In the genomic region with DNA sequence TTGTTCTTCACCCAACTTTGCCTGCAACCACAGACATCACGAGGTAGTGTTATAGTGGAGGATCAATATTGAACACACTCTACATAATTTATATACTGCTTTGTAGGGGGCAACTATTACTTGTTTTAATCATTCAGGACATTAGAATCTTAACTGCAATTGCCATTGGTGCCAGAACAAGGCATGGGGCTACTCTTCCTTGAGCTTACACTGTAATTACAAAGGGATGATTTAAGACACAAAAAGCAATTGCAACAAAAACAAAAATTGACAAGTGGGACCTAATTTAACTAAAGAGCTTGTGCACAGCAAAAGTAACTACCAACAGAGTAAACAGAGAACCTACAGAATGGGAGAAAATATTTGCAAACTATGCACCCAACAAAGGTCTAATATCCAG, we compare ENCODE assay signal across 32 cellular contexts. TPM values are rescaled to one million over a fixed set of nuclear protein-coding genes. Genes with fewer than 3 reads are reported as not detected.
"Had no signal": no experiment of that assay in that cellular context is flagged by ENCODE, and none has a peak within 500 bp of the region (broad histone marks: within the 10 kb centered on the region; RNA-seq: fewer than 3 reads in every experiment).

No MANE protein-coding gene starts in this region.

- H3K4me1 ChIP-seq: esophagus squamous epithelium, gastrocnemius medialis, heart right ventricle, left lung, lower lobe of right lung had no signal

- H3K4me1 Mint-ChIP-seq: mesothelial cell of epicardium, naive B cell had no signal

- FAIRE-seq: islet of Langerhans, keratinocyte had no signal

- DNase-seq: dermis blood vessel endothelial cell; dorsolateral prefrontal cortex; effector CD4-positive, alpha-beta T cell; effector memory CD4-positive, alpha-beta T cell; erythroblast; esophagus squamous epithelium; foreskin fibroblast; foreskin melanocyte; gastrocnemius medialis; glutamatergic neuron; head of caudate nucleus; heart right ventricle; hippocampal formation; left cardiac atrium; left lung; left ventricle myocardium superior; lower lobe of right lung; mesenchymal stem cell; mucosa of descending colon; naive B cell had no signal

- H3K27ac Mint-ChIP-seq: mesothelial cell of epicardium, naive B cell had no signal

- H3K36me3 ChIP-seq: esophagus squamous epithelium, gastrocnemius medialis, heart right ventricle, left lung, lower lobe of right lung had no signal

- H3K27me3 ChIP-seq: esophagus squamous epithelium, gastrocnemius medialis, heart right ventricle, left lung had no signal

- H3K36me3 Mint-ChIP-seq: mesothelial cell of epicardium, naive B cell had no signal

- H3K27me3 Mint-ChIP-seq: naive B cell had no signal

- H3K9me3 ChIP-seq: esophagus squamous epithelium, gastrocnemius medialis, heart right ventricle, left lung, lower lobe of right lung, mucosa of descending colon had no signal

- H3K27ac ChIP-seq: coronary artery, dorsolateral prefrontal cortex, epithelial cell of prostate, esophagus squamous epithelium, gastrocnemius medialis, heart right ventricle, left lung, lower lobe of right lung had no signal

- ATAC-seq: esophagus mucosa, gastrocnemius medialis, heart right ventricle, left cardiac atrium, left lung, left ventricle myocardium superior, lower lobe of right lung, mucosa of descending colon had no signal

- H3K4me3 Mint-ChIP-seq: mesothelial cell of epicardium, naive B cell had no signal

- H3K4me3 ChIP-seq: coronary artery, dorsolateral prefrontal cortex, esophagus squamous epithelium, gastrocnemius medialis, heart right ventricle, left lung, lower lobe of right lung, mucosa of descending colon had no signal

RNA-seq across cellular contexts. Expression of a gene that starts 24.0 kb away (rescaled TPM):
- total RNA-seq: dermis blood vessel endothelial cell, dorsolateral prefrontal cortex, esophagus mucosa, esophagus squamous epithelium, gastrocnemius medialis, glomerular endothelial cell, heart right ventricle, kidney epithelial cell, left cardiac atrium, left lung, left ventricle myocardium superior, lower leg skin, lower lobe of right lung, lung microvascular endothelial cell, mesenteric fat pad, mesothelial cell of epicardium, mucosa of descending colon, myocyte had no signal
